19 cellular contexts compared by ENCODE assay signal in the genomic region with DNA sequence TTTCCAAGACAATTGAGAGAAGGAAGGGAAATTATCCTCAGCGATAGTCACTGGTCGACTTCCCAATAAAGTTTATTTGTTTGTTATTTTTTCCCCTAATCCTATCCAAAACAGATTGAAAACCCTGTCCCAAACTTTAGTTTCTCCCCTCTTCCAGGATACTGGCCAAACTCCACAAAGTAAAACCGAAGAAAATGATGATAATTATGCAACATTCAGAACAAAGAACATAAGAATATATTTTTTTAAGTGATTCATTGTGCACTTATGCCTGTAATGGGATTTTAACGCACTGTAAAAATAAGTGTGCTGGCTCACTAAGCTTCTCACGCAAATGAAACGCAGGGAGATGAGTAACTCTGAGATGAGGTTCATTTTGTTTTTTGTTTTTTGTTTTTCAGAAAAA. TPM values are rescaled to one million over a fixed set of nuclear protein-coding genes. Genes with fewer than 3 reads are reported as not detected.
A peak's percentile ranks its signal among the peaks of the same experiment; 100 is the strongest.
DNase-seq lines count a peak whose midpoint lies in the region; ATAC-seq and TF ChIP-seq lines count a peak whose summit lies in the region.
"Had no signal": no experiment of that assay in that cellular context is flagged by ENCODE, and none has a peak within 500 bp of the region (broad histone marks: within the 10 kb centered on the region; RNA-seq: fewer than 3 reads in every experiment).

No MANE protein-coding gene starts in this region.

- no peak for ATAC-seq in left ventricle myocardium superior
- ATAC-seq: A549, heart right ventricle, HepG2 had no signal

- no peak for TF ChIP-seq POLR2A in tibial nerve (IDR thresholded peaks at IDR 0.05)

- no peak for TF ChIP-seq CTCF in astrocyte of the cerebellum (IDR thresholded peaks at IDR 0.05; ENCODE audit: low read depth, low read length, missing control alignments)
- no peak for TF ChIP-seq CTCF in tibial nerve (IDR thresholded peaks at IDR 0.05)

- 43% methylated on average over 6 of the region's 6 CpGs for WGBS in tibial nerve, 2 donors

- H3K27me3 ChIP-seq in ACC112 (ENCODE audit: insufficient read depth, low read length) (no peaks in the 10 kb centered on the region), tibial nerve (peaks cover 0 to 14% of the 10 kb centered on the region in 2 donors)

- POLR2A ChIA-PET in HEK293T (lab: Yijun Ruan, JAX) = no interaction called here

- H3K4me3 ChIP-seq in ACC112 (ENCODE audit: low read depth, low read length) (peak overlapping the region; percentile 62), astrocyte of the cerebellum (ENCODE audit: low read depth, low read length) (peak overlapping the region; percentile 26), tibial nerve (no peak overlapping the region)
- H3K4me3 ChIP-seq: A549, heart right ventricle, left ventricle myocardium inferior had no signal

- peaks cover 46% of the 10 kb centered on the region for H3K79me2 ChIP-seq in ACC112 (ENCODE audit: control insufficient read depth, insufficient read depth, low read length, unreplicated experiment)

- H2AFZ ChIP-seq in ACC112 (ENCODE audit: low read length, unreplicated experiment) = no peak overlapping the region

- H3K9me3 ChIP-seq in tibial nerve = no peaks in the 10 kb centered on the region
- H3K9me3 ChIP-seq: A549, heart right ventricle, left ventricle myocardium inferior had no signal

- in situ Hi-C loops in astrocyte of the cerebellum (cut with HindIII; ENCODE audit: low sequenced_read_pairs) = loop anchor here (25.0 kb wide), 1 partner anchor 246 kb away; no protein-coding TSS in a partner anchor

- CTCF ChIA-PET in HEK293T (lab: Yijun Ruan, JAX) = interaction anchor here (1.9 kb wide), 1 partner anchor 17 kb away, joined by 6 read pairs; no protein-coding TSS in a partner anchor

- H3K4me1 ChIP-seq in ACC112 (ENCODE audit: control insufficient read depth, insufficient read depth, low read length, unreplicated experiment) (peaks cover 52% of the 10 kb centered on the region), tibial nerve (peaks cover 0 to 6% (median under 1%) of the 10 kb centered on the region in 4 donors)

- intact Hi-C loops in left ventricle myocardium superior (cut with micrococcal nuclease) = no loop called here

- H3K27ac ChIP-seq in ACC112 (ENCODE audit: low read depth, low read length) (peak overlapping the region; percentile 99), tibial nerve (no peak overlapping the region)
- H3K27ac ChIP-seq: A549, heart right ventricle, left ventricle myocardium inferior had no signal

- peaks cover 1% of the 10 kb centered on the region; the same call in 1 of the 2 replicates for H3K36me3 ChIP-seq in ACC112 (ENCODE audit: insufficient read depth, low read length)
- H3K36me3 ChIP-seq in tibial nerve = no peaks in the 10 kb centered on the region
- H3K36me3 ChIP-seq: heart right ventricle, left ventricle myocardium inferior had no signal

- no peak for DNase-seq in HEK293T (ENCODE audit: extremely low spot score)
- DNase-seq in astrocyte of the cerebellum (ENCODE audit: low read depth) = peak; percentile 87
- peak; percentile 49 for DNase-seq in foreskin melanocyte
- DNase-seq in NCI-H345 (lab: John Stamatoyannopoulos, UW) = no peak
- DNase-seq in tibial nerve (ENCODE audit: low spot score in 2 of 2) = no peak
- DNase-seq in left ventricle myocardium superior = no peak
- DNase-seq in DMS79 treated with DMSO at 0.1 percent for 48 hours (lab: John Stamatoyannopoulos, UW) = no peak
- DNase-seq: activated CD8-positive, alpha-beta memory T cell treated with anti-CD3 and anti-CD28 coated beads for 24 hours; DMS53; heart right ventricle; left ventricle myocardium inferior; NCI-H1417 treated with DMSO at 0.1 percent for 48 hours; NCI-H524; nephron progenitor cell; Right ventricle myocardium superior had no signal

- no peak for TF ChIP-seq EP300 in tibial nerve (IDR thresholded peaks at IDR 0.05)

TF ChIP-seq in HEK293T, 16 proteins besides CTCF, POLR2A, EP300 and RAD21:
- TF ChIP-seq CTBP1 (IDR thresholded peaks at IDR 0.05; ENCODE audit: borderline replicate concordance) = 0 out of 2 replicates have a peak, but pooled peaks have one; percentile 10
- TF ChIP-seq FOXM1 (IDR thresholded peaks at IDR 0.05; ENCODE audit: borderline replicate concordance) = no peak
- TF ChIP-seq ARNT (IDR thresholded peaks at IDR 0.05) = peak; percentile 98
TF ChIP-seq in HEK293T: peak in this region for 2.

RNA-seq across cellular contexts. Expression of a gene that starts 6.0 kb away (rescaled TPM):
- total RNA-seq in tibial nerve (1 to 10 TPM in 1 of 4 donors, under 1 TPM in 3; 0.59 to 3.9 (median 0.75) TPM), left ventricle myocardium superior (not detected)
- total RNA-seq: dermis microvascular lymphatic vessel endothelial cell, HepG2 had no signal

Comparison
In these comparisons a context has a peak if more than half of its experiments do, and no peak if none do; other contexts are left out.
1. H3K4me3 ChIP-seq: peak in ACC112 (single experiment) and astrocyte of the cerebellum (single experiment); none in tibial nerve (0 of 4).
2. DNase-seq: peak in astrocyte of the cerebellum (single experiment) and foreskin melanocyte (single experiment); none in HEK293T (single experiment), NCI-H345 (single experiment), tibial nerve (0 of 2), left ventricle myocardium superior (single experiment) and DMS79 treated with DMSO at 0.1 percent for 48 hours (single experiment).